1 cellular context compared by ENCODE assay signal in the genomic region with DNA sequence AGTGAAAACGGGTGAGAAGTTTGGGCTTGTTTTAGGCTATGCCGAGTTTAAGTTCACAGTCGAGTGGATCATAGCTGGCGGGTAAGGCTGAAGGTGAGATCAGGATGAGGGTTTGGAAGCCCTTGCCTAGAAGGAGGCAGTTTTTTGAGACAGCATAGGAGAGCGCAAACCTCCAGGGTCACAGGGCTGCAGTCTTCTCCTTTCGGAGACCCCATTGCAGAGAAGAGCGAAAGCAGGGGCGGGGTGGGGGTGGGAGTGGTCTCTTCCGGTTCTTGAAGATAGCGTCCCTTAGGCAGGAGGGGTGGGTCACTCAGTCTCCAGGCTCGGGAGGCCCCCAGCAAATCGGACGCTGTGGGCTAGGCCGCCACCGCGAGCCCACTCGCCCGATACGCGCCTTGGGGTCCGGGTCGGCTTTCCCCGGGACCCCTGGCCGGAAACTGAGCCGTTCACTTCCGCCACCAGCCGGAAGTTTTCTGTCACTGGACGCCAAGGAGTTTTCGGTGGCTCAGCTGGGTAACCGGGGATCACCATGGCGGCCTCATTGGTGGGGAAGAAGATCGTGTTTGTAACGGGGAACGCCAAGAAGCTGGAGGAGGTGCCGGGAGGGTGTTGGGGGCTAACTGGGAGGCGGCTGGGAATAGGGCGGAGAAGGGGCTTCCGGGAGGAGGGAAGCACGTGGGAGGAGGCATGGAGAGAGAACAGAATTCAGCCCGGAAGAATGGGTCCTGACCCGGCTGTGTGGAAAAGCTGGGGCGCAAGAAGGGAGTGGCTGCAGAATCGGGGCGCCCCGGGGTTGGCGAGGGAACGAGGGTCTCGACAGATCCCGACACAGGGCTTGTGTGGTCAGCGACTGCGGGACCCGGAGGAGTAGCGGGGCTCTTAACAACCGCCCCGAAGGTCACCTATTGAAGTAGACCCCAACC.
TF ChIP-seq lines count a peak whose summit lies in the region.

A gene (plus strand): TSS at position 476 of the 923 bp plus-strand sequence. CDS start 54 bp downstream, at position 530.

TF ChIP-seq in HepG2, 621 proteins besides CTCF, POLR2A, EP300 and RAD21 (continued from another document and continues in another):
- TF ChIP-seq, protein P1, sequence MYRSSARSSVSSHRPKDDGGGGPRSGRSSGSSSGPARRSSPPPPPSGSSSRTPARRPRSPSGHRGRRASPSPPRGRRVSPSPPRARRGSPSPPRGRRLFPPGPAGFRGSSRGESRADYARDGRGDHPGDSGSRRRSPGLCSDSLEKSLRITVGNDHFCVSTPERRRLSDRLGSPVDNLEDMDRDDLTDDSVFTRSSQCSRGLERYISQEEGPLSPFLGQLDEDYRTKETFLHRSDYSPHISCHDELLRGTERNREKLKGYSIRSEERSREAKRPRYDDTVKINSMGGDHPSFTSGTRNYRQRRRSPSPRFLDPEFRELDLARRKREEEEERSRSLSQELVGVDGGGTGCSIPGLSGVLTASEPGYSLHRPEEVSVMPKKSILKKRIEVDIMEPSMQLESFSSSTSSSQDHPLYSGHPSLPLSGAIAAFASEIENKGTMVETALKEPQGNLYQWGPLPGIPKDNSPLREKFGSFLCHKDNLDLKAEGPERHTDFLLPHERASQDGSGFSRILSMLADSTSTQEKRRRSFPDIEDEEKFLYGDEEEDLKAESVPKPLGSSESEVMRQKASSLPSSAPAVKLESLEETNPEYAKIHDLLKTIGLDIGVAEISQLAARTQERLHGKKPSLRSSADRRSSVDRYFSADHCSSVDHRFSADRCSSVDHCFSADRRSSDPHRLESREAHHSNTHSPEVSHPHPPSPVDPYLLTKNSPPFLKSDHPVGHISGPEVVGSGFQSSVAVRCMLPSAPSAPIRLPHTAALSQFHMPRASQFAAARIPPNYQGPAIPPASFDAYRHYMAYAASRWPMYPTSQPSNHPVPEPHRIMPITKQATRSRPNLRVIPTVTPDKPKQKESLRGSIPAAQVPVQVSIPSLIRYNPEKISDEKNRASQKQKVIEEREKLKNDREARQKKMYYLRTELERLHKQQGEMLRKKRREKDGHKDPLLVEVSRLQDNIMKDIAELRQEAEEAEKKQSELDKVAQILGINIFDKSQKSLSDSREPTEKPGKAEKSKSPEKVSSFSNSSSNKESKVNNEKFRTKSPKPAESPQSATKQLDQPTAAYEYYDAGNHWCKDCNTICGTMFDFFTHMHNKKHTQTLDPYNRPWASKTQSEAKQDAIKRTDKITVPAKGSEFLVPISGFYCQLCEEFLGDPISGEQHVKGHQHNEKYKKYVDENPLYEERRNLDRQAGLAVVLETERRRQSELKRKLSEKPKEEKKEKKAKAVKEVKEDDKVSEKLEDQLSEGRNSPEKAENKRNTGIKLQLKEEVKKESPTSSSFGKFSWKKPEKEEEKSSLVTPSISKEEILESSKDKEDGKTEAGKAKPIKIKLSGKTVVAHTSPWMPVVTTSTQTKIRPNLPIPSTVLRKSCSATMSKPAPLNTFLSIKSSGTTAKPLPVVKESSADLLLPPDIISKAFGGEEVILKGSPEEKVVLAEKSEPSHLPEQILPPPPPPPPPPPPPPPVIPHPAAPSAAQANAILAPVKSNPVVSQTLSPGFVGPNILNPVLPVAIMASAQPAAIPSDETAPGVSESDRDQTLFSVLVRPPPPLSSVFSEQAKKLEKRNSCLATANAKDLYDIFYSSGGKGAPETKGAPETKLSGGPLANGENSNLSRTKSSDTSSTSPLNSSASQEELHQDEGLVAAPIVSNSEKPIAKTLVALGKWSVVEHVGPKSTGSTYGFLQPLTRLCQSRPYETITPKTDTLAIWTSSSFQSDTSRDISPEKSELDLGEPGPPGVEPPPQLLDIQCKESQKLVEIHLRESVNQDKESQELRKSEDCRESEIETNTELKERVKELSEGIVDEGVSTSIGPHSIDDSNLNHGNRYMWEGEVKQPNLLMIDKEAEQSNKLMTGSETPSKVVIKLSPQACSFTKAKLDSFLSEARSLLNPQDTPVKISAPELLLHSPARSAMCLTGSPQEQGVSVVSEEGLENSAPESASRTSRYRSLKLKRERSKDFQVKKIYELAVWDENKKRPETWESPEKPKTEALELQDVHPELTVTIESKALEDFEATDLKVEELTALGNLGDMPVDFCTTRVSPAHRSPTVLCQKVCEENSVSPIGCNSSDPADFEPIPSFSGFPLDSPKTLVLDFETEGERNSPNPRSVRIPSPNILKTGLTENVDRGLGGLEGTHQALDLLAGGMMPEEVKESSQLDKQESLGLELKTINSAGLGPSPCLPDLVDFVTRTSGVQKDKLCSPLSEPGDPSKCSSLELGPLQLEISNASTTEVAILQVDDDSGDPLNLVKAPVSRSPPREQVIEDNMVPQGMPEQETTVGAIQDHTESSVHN (CRISPR knock-in tag; IDR thresholded peaks at IDR 0.05) = no peak; the same call in 1 of the 2 replicates
- TF ChIP-seq THAP11 (CRISPR knock-in tag; IDR thresholded peaks at IDR 0.05) (peak; percentile 89), SP2 (CRISPR knock-in tag; IDR thresholded peaks at IDR 0.05) (peak; percentile 57), ERF (CRISPR knock-in tag; IDR thresholded peaks at IDR 0.05) (peak; percentile 83), ZSCAN20 (CRISPR knock-in tag; IDR thresholded peaks at IDR 0.05; ENCODE audit: borderline replicate concordance) (peak; percentile 83; the same call in 1 of the 2 replicates), CEBPG (CRISPR knock-in tag; IDR thresholded peaks at IDR 0.05) (no peak), ARNTL (CRISPR knock-in tag; IDR thresholded peaks at IDR 0.05) (peak; percentile 94), SNRNP70 (IDR thresholded peaks at IDR 0.05; ENCODE audit: low read depth, low read length) (no peak), ZFP62 (CRISPR knock-in tag; IDR thresholded peaks at IDR 0.05) (no peak), ZBTB42 (CRISPR knock-in tag; IDR thresholded peaks at IDR 0.05) (peak; percentile 95), NFYC (CRISPR knock-in tag; IDR thresholded peaks at IDR 0.05) (peak; percentile 34; the same call in 1 of the 2 replicates), SP5 (CRISPR knock-in tag; IDR thresholded peaks at IDR 0.05; ENCODE audit: borderline replicate concordance, low read depth) (peak; percentile 33; the same call in 1 of the 2 replicates), HDAC1 (CRISPR knock-in tag; IDR thresholded peaks at IDR 0.05) (peak; percentile 98), FLYWCH1 (CRISPR knock-in tag; IDR thresholded peaks at IDR 0.05) (no peak; the same call in 1 of the 2 replicates), ZNF670 (CRISPR knock-in tag; IDR thresholded peaks at IDR 0.05; ENCODE audit: borderline replicate concordance) (peak; percentile 63; the same call in 1 of the 2 replicates), ZNF343 (CRISPR knock-in tag; IDR thresholded peaks at IDR 0.05) (peak; percentile 82; the same call in 1 of the 2 replicates), RFXAP (CRISPR knock-in tag; IDR thresholded peaks at IDR 0.05; ENCODE audit: borderline replicate concordance) (no peak; the same call in 1 of the 2 replicates), SRSF1 (optimal IDR thresholded peaks at IDR 0.05; ENCODE audit: low read depth, low read length) (peak; percentile 96), PHB2 (IDR thresholded peaks at IDR 0.05; ENCODE audit: partially characterized antibody) (no peak), ASH2L (IDR thresholded peaks at IDR 0.05; ENCODE audit: insufficient read length, low read depth, low read length) (peak; percentile 94), POLR2G (IDR thresholded peaks at IDR 0.05; ENCODE audit: low read depth, low read length) (peak; percentile 98), HOXA3 (CRISPR knock-in tag; IDR thresholded peaks at IDR 0.05) (peak; percentile 79), SAFB2 (CRISPR knock-in tag; IDR thresholded peaks at IDR 0.05; ENCODE audit: borderline replicate concordance, low read depth) (peak; percentile 96), MYC (CRISPR knock-in tag; IDR thresholded peaks at IDR 0.05; ENCODE audit: borderline replicate concordance) (peak; percentile 98), ZNF619 (CRISPR knock-in tag; IDR thresholded peaks at IDR 0.05) (no peak), ZSCAN29 (CRISPR knock-in tag; conservative IDR thresholded peaks at IDR 0.05) (peak; percentile 74; the same call in 1 of the 2 replicates), ONECUT2 (CRISPR knock-in tag; IDR thresholded peaks at IDR 0.05) (no peak), TCF7L2 (IDR thresholded peaks at IDR 0.05; ENCODE audit: low read depth, low read length) (no peak), ZNF234 (CRISPR knock-in tag; conservative IDR thresholded peaks at IDR 0.05) (0 out of 2 replicates have a peak, but pooled peaks have one; percentile 57), ZNF549 (CRISPR knock-in tag; IDR thresholded peaks at IDR 0.05) (0 out of 2 replicates have a peak, but pooled peaks have one; percentile 18)
- TF ChIP-seq, protein P2, sequence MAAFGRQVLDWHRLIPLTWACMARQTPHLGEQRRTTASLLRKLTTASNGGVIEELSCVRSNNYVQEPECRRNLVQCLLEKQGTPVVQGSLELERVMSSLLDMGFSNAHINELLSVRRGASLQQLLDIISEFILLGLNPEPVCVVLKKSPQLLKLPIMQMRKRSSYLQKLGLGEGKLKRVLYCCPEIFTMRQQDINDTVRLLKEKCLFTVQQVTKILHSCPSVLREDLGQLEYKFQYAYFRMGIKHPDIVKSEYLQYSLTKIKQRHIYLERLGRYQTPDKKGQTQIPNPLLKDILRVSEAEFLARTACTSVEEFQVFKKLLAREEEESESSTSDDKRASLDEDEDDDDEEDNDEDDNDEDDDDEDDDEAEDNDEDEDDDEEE (CRISPR knock-in tag; IDR thresholded peaks at IDR 0.05) = peak; percentile 44
- TF ChIP-seq, protein P3, sequence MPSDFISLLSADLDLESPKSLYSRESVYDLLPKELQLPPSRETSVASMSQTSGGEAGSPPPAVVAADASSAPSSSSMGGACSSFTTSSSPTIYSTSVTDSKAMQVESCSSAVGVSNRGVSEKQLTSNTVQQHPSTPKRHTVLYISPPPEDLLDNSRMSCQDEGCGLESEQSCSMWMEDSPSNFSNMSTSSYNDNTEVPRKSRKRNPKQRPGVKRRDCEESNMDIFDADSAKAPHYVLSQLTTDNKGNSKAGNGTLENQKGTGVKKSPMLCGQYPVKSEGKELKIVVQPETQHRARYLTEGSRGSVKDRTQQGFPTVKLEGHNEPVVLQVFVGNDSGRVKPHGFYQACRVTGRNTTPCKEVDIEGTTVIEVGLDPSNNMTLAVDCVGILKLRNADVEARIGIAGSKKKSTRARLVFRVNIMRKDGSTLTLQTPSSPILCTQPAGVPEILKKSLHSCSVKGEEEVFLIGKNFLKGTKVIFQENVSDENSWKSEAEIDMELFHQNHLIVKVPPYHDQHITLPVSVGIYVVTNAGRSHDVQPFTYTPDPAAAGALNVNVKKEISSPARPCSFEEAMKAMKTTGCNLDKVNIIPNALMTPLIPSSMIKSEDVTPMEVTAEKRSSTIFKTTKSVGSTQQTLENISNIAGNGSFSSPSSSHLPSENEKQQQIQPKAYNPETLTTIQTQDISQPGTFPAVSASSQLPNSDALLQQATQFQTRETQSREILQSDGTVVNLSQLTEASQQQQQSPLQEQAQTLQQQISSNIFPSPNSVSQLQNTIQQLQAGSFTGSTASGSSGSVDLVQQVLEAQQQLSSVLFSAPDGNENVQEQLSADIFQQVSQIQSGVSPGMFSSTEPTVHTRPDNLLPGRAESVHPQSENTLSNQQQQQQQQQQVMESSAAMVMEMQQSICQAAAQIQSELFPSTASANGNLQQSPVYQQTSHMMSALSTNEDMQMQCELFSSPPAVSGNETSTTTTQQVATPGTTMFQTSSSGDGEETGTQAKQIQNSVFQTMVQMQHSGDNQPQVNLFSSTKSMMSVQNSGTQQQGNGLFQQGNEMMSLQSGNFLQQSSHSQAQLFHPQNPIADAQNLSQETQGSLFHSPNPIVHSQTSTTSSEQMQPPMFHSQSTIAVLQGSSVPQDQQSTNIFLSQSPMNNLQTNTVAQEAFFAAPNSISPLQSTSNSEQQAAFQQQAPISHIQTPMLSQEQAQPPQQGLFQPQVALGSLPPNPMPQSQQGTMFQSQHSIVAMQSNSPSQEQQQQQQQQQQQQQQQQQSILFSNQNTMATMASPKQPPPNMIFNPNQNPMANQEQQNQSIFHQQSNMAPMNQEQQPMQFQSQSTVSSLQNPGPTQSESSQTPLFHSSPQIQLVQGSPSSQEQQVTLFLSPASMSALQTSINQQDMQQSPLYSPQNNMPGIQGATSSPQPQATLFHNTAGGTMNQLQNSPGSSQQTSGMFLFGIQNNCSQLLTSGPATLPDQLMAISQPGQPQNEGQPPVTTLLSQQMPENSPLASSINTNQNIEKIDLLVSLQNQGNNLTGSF (CRISPR knock-in tag; IDR thresholded peaks at IDR 0.05) = peak; percentile 80; the same call in 1 of the 2 replicates
- TF ChIP-seq, protein P4, sequence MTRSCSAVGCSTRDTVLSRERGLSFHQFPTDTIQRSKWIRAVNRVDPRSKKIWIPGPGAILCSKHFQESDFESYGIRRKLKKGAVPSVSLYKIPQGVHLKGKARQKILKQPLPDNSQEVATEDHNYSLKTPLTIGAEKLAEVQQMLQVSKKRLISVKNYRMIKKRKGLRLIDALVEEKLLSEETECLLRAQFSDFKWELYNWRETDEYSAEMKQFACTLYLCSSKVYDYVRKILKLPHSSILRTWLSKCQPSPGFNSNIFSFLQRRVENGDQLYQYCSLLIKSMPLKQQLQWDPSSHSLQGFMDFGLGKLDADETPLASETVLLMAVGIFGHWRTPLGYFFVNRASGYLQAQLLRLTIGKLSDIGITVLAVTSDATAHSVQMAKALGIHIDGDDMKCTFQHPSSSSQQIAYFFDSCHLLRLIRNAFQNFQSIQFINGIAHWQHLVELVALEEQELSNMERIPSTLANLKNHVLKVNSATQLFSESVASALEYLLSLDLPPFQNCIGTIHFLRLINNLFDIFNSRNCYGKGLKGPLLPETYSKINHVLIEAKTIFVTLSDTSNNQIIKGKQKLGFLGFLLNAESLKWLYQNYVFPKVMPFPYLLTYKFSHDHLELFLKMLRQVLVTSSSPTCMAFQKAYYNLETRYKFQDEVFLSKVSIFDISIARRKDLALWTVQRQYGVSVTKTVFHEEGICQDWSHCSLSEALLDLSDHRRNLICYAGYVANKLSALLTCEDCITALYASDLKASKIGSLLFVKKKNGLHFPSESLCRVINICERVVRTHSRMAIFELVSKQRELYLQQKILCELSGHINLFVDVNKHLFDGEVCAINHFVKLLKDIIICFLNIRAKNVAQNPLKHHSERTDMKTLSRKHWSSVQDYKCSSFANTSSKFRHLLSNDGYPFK (CRISPR knock-in tag; IDR thresholded peaks at IDR 0.05; ENCODE audit: borderline replicate concordance) = peak; percentile 90
- TF ChIP-seq, protein P5, sequence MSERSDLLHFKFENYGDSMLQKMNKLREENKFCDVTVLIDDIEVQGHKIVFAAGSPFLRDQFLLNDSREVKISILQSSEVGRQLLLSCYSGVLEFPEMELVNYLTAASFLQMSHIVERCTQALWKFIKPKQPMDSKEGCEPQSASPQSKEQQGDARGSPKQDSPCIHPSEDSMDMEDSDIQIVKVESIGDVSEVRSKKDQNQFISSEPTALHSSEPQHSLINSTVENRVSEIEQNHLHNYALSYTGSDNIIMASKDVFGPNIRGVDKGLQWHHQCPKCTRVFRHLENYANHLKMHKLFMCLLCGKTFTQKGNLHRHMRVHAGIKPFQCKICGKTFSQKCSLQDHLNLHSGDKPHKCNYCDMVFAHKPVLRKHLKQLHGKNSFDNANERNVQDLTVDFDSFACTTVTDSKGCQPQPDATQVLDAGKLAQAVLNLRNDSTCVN (CRISPR knock-in tag; IDR thresholded peaks at IDR 0.05; ENCODE audit: borderline replicate concordance) = peak; percentile 79
- TF ChIP-seq, protein P6, sequence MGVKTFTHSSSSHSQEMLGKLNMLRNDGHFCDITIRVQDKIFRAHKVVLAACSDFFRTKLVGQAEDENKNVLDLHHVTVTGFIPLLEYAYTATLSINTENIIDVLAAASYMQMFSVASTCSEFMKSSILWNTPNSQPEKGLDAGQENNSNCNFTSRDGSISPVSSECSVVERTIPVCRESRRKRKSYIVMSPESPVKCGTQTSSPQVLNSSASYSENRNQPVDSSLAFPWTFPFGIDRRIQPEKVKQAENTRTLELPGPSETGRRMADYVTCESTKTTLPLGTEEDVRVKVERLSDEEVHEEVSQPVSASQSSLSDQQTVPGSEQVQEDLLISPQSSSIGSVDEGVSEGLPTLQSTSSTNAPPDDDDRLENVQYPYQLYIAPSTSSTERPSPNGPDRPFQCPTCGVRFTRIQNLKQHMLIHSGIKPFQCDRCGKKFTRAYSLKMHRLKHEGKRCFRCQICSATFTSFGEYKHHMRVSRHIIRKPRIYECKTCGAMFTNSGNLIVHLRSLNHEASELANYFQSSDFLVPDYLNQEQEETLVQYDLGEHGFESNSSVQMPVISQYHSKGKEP (CRISPR knock-in tag; IDR thresholded peaks at IDR 0.05) = peak; percentile 90; the same call in 1 of the 2 replicates
